ENCODE assay signal across 17 cellular contexts in the genomic region with DNA sequence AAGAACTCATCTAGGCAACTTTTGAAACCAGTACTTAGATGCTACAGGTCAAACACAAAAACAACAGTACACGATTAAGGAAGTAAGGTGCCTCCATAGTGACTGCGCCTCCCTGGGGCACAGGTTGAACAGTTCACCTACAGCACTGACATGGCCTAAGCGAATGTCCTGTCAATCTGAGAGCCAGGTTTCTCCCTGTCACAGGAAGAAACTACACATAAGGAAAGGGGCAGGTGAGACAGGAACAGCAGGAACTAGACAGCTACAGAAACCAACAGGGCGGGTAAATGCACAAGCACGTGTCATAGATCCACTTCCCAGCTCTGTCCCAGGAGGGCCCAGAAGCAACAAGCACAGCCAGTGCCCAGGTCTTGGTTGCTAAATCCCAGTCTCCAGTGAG. TPM values are rescaled to one million over a fixed set of nuclear protein-coding genes. Genes with fewer than 3 reads are reported as not detected.
"Had no signal": no experiment of that assay in that cellular context is flagged by ENCODE, and none has a peak within 500 bp of the region (broad histone marks: within the 10 kb centered on the region; RNA-seq: fewer than 3 reads in every experiment).

No MANE protein-coding gene starts in this region.

- DNase-seq: activated CD4-positive, alpha-beta T cell treated with anti-CD3 and anti-CD28 coated beads, Interleukin-2, amount 50 U/mL, for 48 hours; activated CD4-positive, CD25-positive, alpha-beta regulatory T cell treated with anti-CD3 and anti-CD28 coated beads, Interleukin-2, amount 50 U/mL, for 72 hours; activated gamma-delta T cell; activated naive CD8-positive, alpha-beta T cell treated with anti-CD3 and anti-CD28 coated beads for 36 hours; activated T-cell treated with anti-CD3 and anti-CD28 coated beads, Interleukin-2, amount 50 U/mL, for 48 hours; amygdala; central memory CD4-positive, alpha-beta T cell; effector CD4-positive, alpha-beta T cell; islet precursor cell; left lung; mammary epithelial cell; pancreas had no signal

- FAIRE-seq: pancreas had no signal

- H3K27ac Mint-ChIP-seq: activated naive CD8-positive, alpha-beta T cell treated with anti-CD3 and anti-CD28 coated beads for 36 hours; neural progenitor cell; stimulated activated effector memory CD8-positive, alpha-beta T cell treated with anti-CD3 and anti-CD28 coated beads, Interleukin-12 subunit alpha, Interleukin-12 subunit beta, amount 100 ng/mL, for 72 hours had no signal

- H3K27me3 ChIP-seq: gastroesophageal sphincter, left lung, neural progenitor cell, pancreas had no signal

- ATAC-seq: gastroesophageal sphincter; left lung; pancreas; stimulated activated effector memory CD8-positive, alpha-beta T cell treated with anti-CD3 and anti-CD28 coated beads, Interleukin-12 subunit alpha, Interleukin-12 subunit beta, amount 100 ng/mL, for 72 hours had no signal

- H3K4me1 ChIP-seq: gastroesophageal sphincter, left lung, neural progenitor cell, pancreas had no signal

- H3K4me3 ChIP-seq: coronary artery, gastroesophageal sphincter, left lung, neural progenitor cell, pancreas had no signal

- H3K9ac ChIP-seq: neural progenitor cell had no signal

- H3K36me3 ChIP-seq: neural progenitor cell, pancreas had no signal

- H3K9me3 ChIP-seq: gastroesophageal sphincter, left lung, pancreas had no signal

- H3K4me2 ChIP-seq: neural progenitor cell had no signal

- H3K4me1 Mint-ChIP-seq: brain; neural progenitor cell; stimulated activated effector memory CD8-positive, alpha-beta T cell treated with anti-CD3 and anti-CD28 coated beads, Interleukin-12 subunit alpha, Interleukin-12 subunit beta, amount 100 ng/mL, for 72 hours had no signal

- H3K9me3 Mint-ChIP-seq: activated naive CD8-positive, alpha-beta T cell treated with anti-CD3 and anti-CD28 coated beads for 36 hours; brain; neural progenitor cell; stimulated activated effector memory CD8-positive, alpha-beta T cell treated with anti-CD3 and anti-CD28 coated beads, Interleukin-12 subunit alpha, Interleukin-12 subunit beta, amount 100 ng/mL, for 72 hours had no signal

- H3K27ac ChIP-seq: coronary artery, gastroesophageal sphincter, left lung, neural progenitor cell, pancreas had no signal

- H2AFZ ChIP-seq: neural progenitor cell had no signal

- H3K27me3 Mint-ChIP-seq: activated naive CD8-positive, alpha-beta T cell treated with anti-CD3 and anti-CD28 coated beads for 36 hours had no signal

- H3K4me3 Mint-ChIP-seq: activated naive CD8-positive, alpha-beta T cell treated with anti-CD3 and anti-CD28 coated beads for 36 hours; brain; neural progenitor cell; stimulated activated effector memory CD8-positive, alpha-beta T cell treated with anti-CD3 and anti-CD28 coated beads, Interleukin-12 subunit alpha, Interleukin-12 subunit beta, amount 100 ng/mL, for 72 hours had no signal

RNA-seq across cellular contexts. Expression of a gene that starts 22.9 kb away (rescaled TPM):
- total RNA-seq: mammary epithelial cell had no signal
